In genomic region chr5:64225286-64225981, GRCh38 we compare ENCODE assay signal across 1 cellular context. TPM values are rescaled to one million over a fixed set of nuclear protein-coding genes. Genes with fewer than 3 reads are reported as not detected.
"Had no signal": no experiment of that assay in that cellular context is flagged by ENCODE, and none has a peak within 500 bp of the region (broad histone marks: within the 10 kb centered on the region; RNA-seq: fewer than 3 reads in every experiment).

No MANE protein-coding gene starts in this region.

RNA-seq across cellular contexts. Expression of gene RNF180, which starts 59.8 kb away (rescaled TPM):
- total RNA-seq: G401 had no signal
